9 cellular contexts compared by ENCODE assay signal in the genomic region with DNA sequence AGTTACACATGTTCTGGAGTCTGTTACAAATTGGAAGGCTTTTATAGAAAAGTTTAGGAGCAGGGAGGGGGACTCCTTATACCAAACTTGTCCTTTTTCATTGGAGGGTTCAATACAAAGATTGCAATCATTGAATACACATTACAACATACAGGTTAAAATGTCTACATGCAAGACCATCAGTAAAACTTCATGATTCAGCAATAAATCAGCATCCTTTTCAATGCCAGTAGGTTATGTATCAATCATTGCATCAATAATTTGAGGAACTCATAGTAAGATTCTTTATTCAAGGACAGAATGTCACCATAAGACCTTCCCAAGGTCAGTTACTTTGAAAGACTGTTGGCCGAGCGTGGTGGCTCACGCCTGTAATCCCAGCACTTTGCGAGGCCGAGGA. TPM values are rescaled to one million over a fixed set of nuclear protein-coding genes. Genes with fewer than 3 reads are reported as not detected.
"Had no signal": no experiment of that assay in that cellular context is flagged by ENCODE, and none has a peak within 500 bp of the region (broad histone marks: within the 10 kb centered on the region; RNA-seq: fewer than 3 reads in every experiment).

No MANE protein-coding gene starts in this region.

- H2AFZ ChIP-seq: GM23338 had no signal

- H3K4me1 ChIP-seq: HAP-1 had no signal

- DNase-seq: H7, HFFc6, Karpas-422, KBM-7 had no signal

- H3K4me3 ChIP-seq: GM23338, HAP-1 had no signal

- H3K27ac ChIP-seq: HL-60, KMS-11 had no signal

- H3K9ac ChIP-seq: KMS-11 had no signal

- H3K9me3 ChIP-seq: HAP-1 had no signal

- H3K4me2 ChIP-seq: GM23338, KMS-11 had no signal

- ATAC-seq: GM23338, HCT116 had no signal

RNA-seq across cellular contexts. Expression of gene GALNT8, which starts 16.5 kb away (rescaled TPM):
- total RNA-seq: HFFc6 had no signal
